17 cellular contexts compared by ENCODE assay signal in the genomic region with DNA sequence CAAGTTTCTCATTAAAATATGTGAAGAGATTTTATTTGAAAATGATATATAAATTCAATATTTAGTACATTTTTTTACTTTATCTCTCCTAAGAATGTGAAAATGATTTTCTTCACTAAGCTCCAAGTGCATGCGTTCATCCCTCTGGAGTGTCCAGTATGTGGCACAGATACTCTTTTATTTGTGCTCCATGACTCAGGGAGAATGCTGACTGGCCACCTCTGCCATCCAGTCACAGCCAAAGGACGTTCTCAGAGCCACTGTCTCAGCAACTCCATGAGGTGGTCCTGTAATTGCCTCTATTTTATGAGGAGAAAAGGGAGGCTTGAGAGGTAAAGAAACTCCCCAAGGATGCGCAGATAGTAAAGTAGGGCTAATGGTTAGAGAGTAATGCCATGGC. TPM values are rescaled to one million over a fixed set of nuclear protein-coding genes. Genes with fewer than 3 reads are reported as not detected.
DNase-seq lines count a peak whose midpoint lies in the region; FAIRE-seq and TF ChIP-seq lines count a peak whose summit lies in the region.
"Had no signal": no experiment of that assay in that cellular context is flagged by ENCODE, and none has a peak within 500 bp of the region (broad histone marks: within the 10 kb centered on the region; RNA-seq: fewer than 3 reads in every experiment).

No MANE protein-coding gene starts in this region.

- peaks cover 8% of the 10 kb centered on the region for H3K9me3 Mint-ChIP-seq in glutamatergic neuron (ENCODE audit: unreplicated experiment)

- H3K36me3 ChIP-seq in PC-9 (ENCODE audit: low read depth) = no peaks in the 10 kb centered on the region
- peaks cover 0 to 1% of the 10 kb centered on the region in 2 donors for H3K36me3 ChIP-seq in small intestine (ENCODE audit: control insufficient read depth in 2 of 2, insufficient read depth in 2 of 2, low read length in 2 of 2)

- no peaks in the 10 kb centered on the region for H3K79me2 ChIP-seq in PC-9 (ENCODE audit: low read depth)

- BruUV-seq in PC-9 (replicated peaks; lab: Mats Ljungman, UMichigan) = no TSS peak

- no peaks in the 10 kb centered on the region for H4K20me1 ChIP-seq in PC-9 (ENCODE audit: insufficient read depth)

- intact Hi-C loops in PC-9 (cut with micrococcal nuclease; ENCODE audit: unreplicated experiment) = loop anchor here (2.0 kb wide), 1 partner anchor 51 kb away; no protein-coding TSS in a partner anchor

- no peak overlapping the region for H3K4me2 ChIP-seq in PC-9

- 88 to 95% (median 91%) methylated on average over 3 of the region's 3 CpGs for WGBS in small intestine, 3 donors

- no peak overlapping the region for H2AFZ ChIP-seq in PC-9
- H2AFZ ChIP-seq: GM23248 had no signal

- TF ChIP-seq CTCF in PC-9 (conservative IDR thresholded peaks at IDR 0.05) (no peak), RWPE1 (conservative IDR thresholded peaks at IDR 0.05; ENCODE audit: low read depth) (no peak), glutamatergic neuron (IDR thresholded peaks at IDR 0.05; ENCODE audit: partially characterized antibody, unreplicated experiment) (no peak)

- no peaks in the 10 kb centered on the region for H3K36me3 Mint-ChIP-seq in glutamatergic neuron (ENCODE audit: unreplicated experiment)

- H3K27ac ChIP-seq in PC-9 (0 out of 2 replicates have a peak overlapping the region, but pooled peaks have one; percentile 18), RWPE1 (peak overlapping the region; percentile 89; the same call in 1 of the 2 replicates), small intestine (ENCODE audit: low read depth in 1 of 2, low read length in 1 of 2) (no peak overlapping the region)
- H3K27ac ChIP-seq: GM23248 had no signal

- H3F3A ChIP-seq in PC-9 (ENCODE audit: insufficient read depth, low read depth) = peaks cover 26% of the 10 kb centered on the region

- H3K9me3 ChIP-seq in PC-9 (ENCODE audit: insufficient read depth, low read depth) (no peaks in the 10 kb centered on the region; the same call in 1 of the 2 replicates), small intestine (ENCODE audit: control insufficient read depth, low read depth) (no peaks in the 10 kb centered on the region)

- POLR2A ChIA-PET in PC-9 (lab: Charles Lee; ENCODE audit: unreplicated experiment) (no interaction called here), RWPE1 (lab: Yijun Ruan, JAX; ENCODE audit: low non-redundant PET) (interaction anchor here (0.5 kb wide), 1 partner anchor 81 kb away, joined by 3 read pairs; no protein-coding TSS in a partner anchor)

- H3K4me3 Mint-ChIP-seq in glutamatergic neuron (ENCODE audit: unreplicated experiment) = no peak overlapping the region
- H3K4me3 Mint-ChIP-seq: CD8-positive, alpha-beta T cell had no signal

- CTCF ChIA-PET in PC-9 (lab: Charles Lee) (no interaction called here), RWPE1 (lab: Yijun Ruan, JAX) (no interaction called here)

- peak overlapping the region; percentile 63 for H3K27ac Mint-ChIP-seq in glutamatergic neuron (ENCODE audit: unreplicated experiment)
- H3K27ac Mint-ChIP-seq: CD8-positive, alpha-beta T cell had no signal

- H3K4me3 ChIP-seq in PC-9 (no peak overlapping the region), small intestine (ENCODE audit: low read depth in 1 of 2, low read length in 2 of 2) (no peak overlapping the region)
- H3K4me3 ChIP-seq: GM23248 had no signal

- H3K4me1 ChIP-seq in PC-9 (replicated peaks; ENCODE audit: insufficient read depth) (peaks cover 22% of the 10 kb centered on the region), small intestine (ENCODE audit: control insufficient read depth in 2 of 2, insufficient read depth in 1 of 2, low read depth in 1 of 2, low read length in 1 of 2) (no peaks in the 10 kb centered on the region)

- FAIRE-seq in small intestine (lab: Jason Lieb, UNC) = no peak
- FAIRE-seq: G401.6, GM12892, H1 had no signal

- no peak for DNase-seq in PC-9
- DNase-seq in RWPE1 (ENCODE audit: low spot score) = no peak
- DNase-seq in glutamatergic neuron = no peak
- no peak for DNase-seq in small intestine
- no peak for DNase-seq in T-helper 1 cell
- no peak for DNase-seq in NK-92 treated with Interleukin-12 subunit alpha and Interleukin-12 subunit beta, amount 100 ng/mL, for 24 hours (lab: John Stamatoyannopoulos, UW)
- DNase-seq: C1 segment of cervical spinal cord; Caco-2; CD8-positive, alpha-beta T cell; DMS153; DND-41; GM23248; H7; HCEC 1CT had no signal

- H3K27me3 ChIP-seq in PC-9 (ENCODE audit: insufficient read depth, low read depth) (no peaks in the 10 kb centered on the region), small intestine (ENCODE audit: control insufficient read depth in 2 of 2, insufficient read depth in 2 of 2, low read length in 2 of 2) (no peaks in the 10 kb centered on the region)

- H3K4me1 Mint-ChIP-seq in glutamatergic neuron (ENCODE audit: low read depth, unreplicated experiment) = peaks cover 3% of the 10 kb centered on the region

- H3K9me2 ChIP-seq in PC-9 (ENCODE audit: insufficient read depth) = no peaks in the 10 kb centered on the region

- H3K27me3 Mint-ChIP-seq in glutamatergic neuron (ENCODE audit: unreplicated experiment) = no peaks in the 10 kb centered on the region

RNA-seq across cellular contexts. Expression of a gene that starts 58.3 kb away (rescaled TPM):
- total RNA-seq in PC-9 (2021) (28.4 and 30.6 TPM in 2 replicates), glutamatergic neuron (ENCODE audit: unreplicated experiment) (14.2 TPM)
- 10 to 100 TPM; 11.8 to 16.8 (median 12.7) TPM for polyA plus RNA-seq in small intestine

RNA-seq across cellular contexts. Expression of a gene that starts 58.3 kb away (rescaled TPM):
- 27.5 and 34.7 TPM in 2 replicates for total RNA-seq in PC-9 (2021)
- 13.7 TPM for total RNA-seq in glutamatergic neuron (ENCODE audit: unreplicated experiment)
- 10 to 100 TPM; 17.4 to 28.9 (median 26.4) TPM for polyA plus RNA-seq in small intestine

Comparison
In these comparisons a context has a peak if more than half of its experiments do, and no peak if none do; other contexts are left out.
1. H3K27ac ChIP-seq: peak in PC-9 (single experiment) and RWPE1 (single experiment); none in small intestine (0 of 2).